Comparison of ENCODE assay signal across 19 cellular contexts in the genomic region with DNA sequence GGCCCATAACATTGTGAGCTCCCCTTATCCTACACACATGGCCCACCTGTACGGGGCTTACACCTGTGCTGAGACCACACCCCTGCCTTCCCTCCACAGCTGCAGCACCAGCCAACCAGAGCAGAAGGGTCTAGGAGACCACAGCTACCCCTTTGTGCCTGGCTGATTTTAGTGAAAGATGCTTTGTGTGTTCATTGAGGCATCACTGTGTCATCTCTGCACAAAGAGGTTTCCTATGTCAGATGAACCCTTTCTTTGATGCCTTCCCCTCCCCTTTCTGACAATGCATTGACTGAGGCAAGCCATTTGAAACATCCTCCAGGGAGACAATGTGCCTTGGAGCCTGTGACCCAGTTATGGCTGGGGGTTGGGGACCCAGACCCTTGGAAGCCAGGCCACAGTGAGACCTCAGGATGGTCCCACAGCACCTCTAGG. TPM values are rescaled to one million over a fixed set of nuclear protein-coding genes. Genes with fewer than 3 reads are reported as not detected.
"Had no signal": no experiment of that assay in that cellular context is flagged by ENCODE, and none has a peak within 500 bp of the region (broad histone marks: within the 10 kb centered on the region; RNA-seq: fewer than 3 reads in every experiment).

No MANE protein-coding gene starts in this region.

- ATAC-seq: activated CD8-positive, alpha-beta T cell treated with anti-CD3 and anti-CD28 coated beads, Interleukin-2, amount 10 ng/mL, durations not matched to agents 7 days and 5 days; activated naive CD4-positive, alpha-beta T cell treated with anti-CD3 and anti-CD28 coated beads, Interleukin-2, amount 50 U/mL, for 72 hours; activated T-cell treated with anti-CD3 and anti-CD28 coated beads, Interleukin-2, amount 50 U/mL, for 72 hours; effector memory CD8-positive, alpha-beta T cell; gastroesophageal sphincter; stimulated activated naive B cell treated with anti-CD40 and anti-IgM and Interleukin-4, amounts not matched to agents 10 μg/mL and 1 μg/mL and 100 μg/mL, for 72 hours had no signal

- H3K4me1 ChIP-seq: gastroesophageal sphincter, lower lobe of right lung had no signal

- H3K27ac ChIP-seq: epithelial cell of prostate, gastroesophageal sphincter, lower lobe of right lung had no signal

- H3K27ac Mint-ChIP-seq: activated CD4-positive, alpha-beta T cell treated with anti-CD3 and anti-CD28 coated beads, Interleukin-2, amount 10 ng/mL, durations not matched to agents 24 days and 14 days; activated CD8-positive, alpha-beta T cell treated with anti-CD3 and anti-CD28 coated beads, Interleukin-2, amount 10 ng/mL, durations not matched to agents 7 days and 5 days; activated naive CD4-positive, alpha-beta T cell treated with anti-CD3 and anti-CD28 coated beads, Interleukin-2, amount 50 U/mL, for 72 hours; activated T-cell treated with anti-CD3 and anti-CD28 coated beads, Interleukin-2, amount 50 U/mL, for 72 hours; dendritic cell treated with granulocyte-macrophage colony-stimulating factor and Interleukin-4, amounts not matched to agents 40 ng/mL and 50 ng/mL, for 4 days; effector memory CD8-positive, alpha-beta T cell; stimulated activated naive B cell treated with anti-CD40 and anti-IgM and Interleukin-4, amounts not matched to agents 10 μg/mL and 1 μg/mL and 100 μg/mL, for 72 hours had no signal

- H3K9me3 ChIP-seq: gastroesophageal sphincter, lower lobe of right lung had no signal

- H3K36me3 ChIP-seq: gastroesophageal sphincter, lower lobe of right lung had no signal

- H3K9me3 Mint-ChIP-seq: activated CD4-positive, alpha-beta T cell treated with anti-CD3 and anti-CD28 coated beads, Interleukin-2, amount 10 ng/mL, durations not matched to agents 24 days and 14 days; activated naive CD4-positive, alpha-beta T cell treated with anti-CD3 and anti-CD28 coated beads, Interleukin-2, amount 50 U/mL, for 72 hours; dendritic cell treated with granulocyte-macrophage colony-stimulating factor and Interleukin-4, amounts not matched to agents 40 ng/mL and 50 ng/mL, for 4 days; effector memory CD8-positive, alpha-beta T cell had no signal

- H3K4me3 ChIP-seq: gastroesophageal sphincter, lower lobe of right lung had no signal

- H3K4me1 Mint-ChIP-seq: activated CD4-positive, alpha-beta T cell treated with anti-CD3 and anti-CD28 coated beads, Interleukin-2, amount 10 ng/mL, durations not matched to agents 24 days and 14 days; naive B cell had no signal

- H3K4me3 Mint-ChIP-seq: activated CD4-positive, alpha-beta T cell treated with anti-CD3 and anti-CD28 coated beads, Interleukin-2, amount 10 ng/mL, durations not matched to agents 24 days and 14 days; activated CD8-positive, alpha-beta T cell treated with anti-CD3 and anti-CD28 coated beads, Interleukin-2, amount 10 ng/mL, durations not matched to agents 7 days and 5 days; activated T-cell treated with anti-CD3 and anti-CD28 coated beads, Interleukin-2, amount 50 U/mL, for 72 hours; dendritic cell treated with granulocyte-macrophage colony-stimulating factor and Interleukin-4, amounts not matched to agents 40 ng/mL and 50 ng/mL, for 4 days; effector memory CD8-positive, alpha-beta T cell; naive B cell; stimulated activated naive B cell treated with anti-CD40 and anti-IgM and Interleukin-4, amounts not matched to agents 10 μg/mL and 1 μg/mL and 100 μg/mL, for 72 hours had no signal

- DNase-seq: activated CD4-positive, alpha-beta T cell treated with anti-CD3 and anti-CD28 coated beads, Interleukin-2, amount 10 ng/mL, durations not matched to agents 24 days and 14 days; activated CD4-positive, CD25-positive, alpha-beta regulatory T cell; activated CD8-positive, alpha-beta memory T cell treated with anti-CD3 and anti-CD28 coated beads, Interleukin-2, amount 50 U/mL, for 4 hours; activated CD8-positive, alpha-beta T cell treated with anti-CD3 and anti-CD28 coated beads, Interleukin-2, amount 10 ng/mL, durations not matched to agents 7 days and 5 days; activated gamma-delta T cell; activated T-cell treated with anti-CD3 and anti-CD28 coated beads, Interleukin-2, amount 50 U/mL, for 72 hours; cerebellar nuclear complex; effector memory CD8-positive, alpha-beta T cell; kidney; lower lobe of right lung; naive B cell; stimulated activated CD4-positive, alpha-beta T cell treated with anti-CD3 and anti-CD28 coated beads, Interleukin-2, amount 100 ng/mL, for 48 hours; stimulated activated naive B cell treated with anti-CD40 and anti-IgM and Interleukin-4, amounts not matched to agents 10 μg/mL and 1 μg/mL and 100 μg/mL, for 72 hours; trophoblast cell had no signal

- H3K27me3 ChIP-seq: gastroesophageal sphincter had no signal

RNA-seq across cellular contexts. Expression of a gene that starts 54.9 kb away (rescaled TPM):
- total RNA-seq: activated CD4-positive, alpha-beta T cell treated with anti-CD3 and anti-CD28 coated beads, Interleukin-2, amount 10 ng/mL, durations not matched to agents 24 days and 14 days; activated CD8-positive, alpha-beta T cell treated with anti-CD3 and anti-CD28 coated beads, Interleukin-2, amount 10 ng/mL, durations not matched to agents 7 days and 5 days; activated naive CD4-positive, alpha-beta T cell treated with anti-CD3 and anti-CD28 coated beads, Interleukin-2, amount 50 U/mL, for 72 hours; activated T-cell treated with anti-CD3 and anti-CD28 coated beads, Interleukin-2, amount 50 U/mL, for 72 hours; kidney; subcutaneous adipose tissue had no signal
